Comparison of ENCODE assay signal across 1 cellular context in genomic region chr19:53631949-53632407, GRCh38.
A peak's percentile ranks its signal among the peaks of the same experiment; 100 is the strongest.
TF ChIP-seq lines count a peak whose summit lies in the region.

TSS of gene DPRX (plus strand) at chr19:53631999. CDS start at chr19:53632107, 108 bp downstream.

TF ChIP-seq in H1, 55 proteins besides CTCF, POLR2A, EP300 and RAD21:
- peak; percentile 89 for TF ChIP-seq E2F6 (IDR thresholded peaks at IDR 0.05)
- no peak for TF ChIP-seq JUND (IDR thresholded peaks at IDR 0.05; ENCODE audit: low read length)
- no peak for TF ChIP-seq ATF3 (IDR thresholded peaks at IDR 0.05; ENCODE audit: insufficient read depth, low read depth, low read length)
- no peak for TF ChIP-seq SP2 (IDR thresholded peaks at IDR 0.05; ENCODE audit: low read length)
- no peak for TF ChIP-seq ASH2L (IDR thresholded peaks at IDR 0.05; ENCODE audit: low read length)
